Comparison of ENCODE assay signal across 9 cellular contexts in the genomic region with DNA sequence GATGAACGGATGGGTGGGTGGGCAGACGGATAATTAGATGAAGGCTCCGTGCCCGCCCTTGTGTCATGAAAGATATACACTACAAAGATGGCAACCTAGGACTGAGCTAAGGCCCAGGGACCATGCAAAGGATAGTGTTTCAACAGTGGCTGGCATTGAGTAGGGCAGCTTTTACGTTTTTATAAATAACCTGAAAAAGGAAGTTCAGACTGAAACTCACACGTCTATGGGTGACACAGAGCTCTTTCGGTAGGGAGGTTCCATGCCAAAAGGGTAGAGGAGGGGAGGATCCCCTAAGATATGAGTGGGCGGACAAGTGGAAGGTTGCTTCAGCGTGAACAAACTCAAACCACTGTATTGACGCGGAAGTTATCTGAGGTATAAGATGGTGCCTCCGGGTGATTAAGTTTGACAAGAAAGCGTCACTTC.
DNase-seq lines count a peak whose midpoint lies in the region; ATAC-seq, FAIRE-seq and TF ChIP-seq lines count a peak whose summit lies in the region.
"Had no signal": no experiment of that assay in that cellular context is flagged by ENCODE, and none has a peak within 500 bp of the region (broad histone marks: within the 10 kb centered on the region; RNA-seq: fewer than 3 reads in every experiment).

No MANE protein-coding gene starts in this region.

- H3K27me3 Mint-ChIP-seq in activated naive CD4-positive, alpha-beta T cell treated with anti-CD3 and anti-CD28 coated beads, Interleukin-2, amount 10 ng/mL, durations not matched to agents 7 days and 5 days, result peaks cover 10% of the 10 kb centered on the region
- peaks cover 0 to 3% of the 10 kb centered on the region in 2 donors for H3K27me3 Mint-ChIP-seq in stimulated activated naive B cell treated with anti-CD40 and anti-IgM and Interleukin-4, amounts not matched to agents 10 μg/mL and 1 μg/mL and 100 μg/mL, for 72 hours

- H3K9me3 ChIP-seq in left ventricle myocardium inferior (replicated peaks) (no peaks in the 10 kb centered on the region), HAP-1 (no peaks in the 10 kb centered on the region)

- no peaks in the 10 kb centered on the region for H3K36me3 ChIP-seq in left ventricle myocardium inferior
- no peaks in the 10 kb centered on the region for H3K36me3 ChIP-seq in HAP-1 (replicated peaks)

- no peak overlapping the region for H3K4me3 Mint-ChIP-seq in activated naive CD4-positive, alpha-beta T cell treated with anti-CD3 and anti-CD28 coated beads, Interleukin-2, amount 10 ng/mL, durations not matched to agents 7 days and 5 days
- peak overlapping the region; percentile 58 to 66 for H3K4me3 Mint-ChIP-seq in stimulated activated naive B cell treated with anti-CD40 and anti-IgM and Interleukin-4, amounts not matched to agents 10 μg/mL and 1 μg/mL and 100 μg/mL, for 72 hours

- H3K4me1 Mint-ChIP-seq in activated naive CD4-positive, alpha-beta T cell treated with anti-CD3 and anti-CD28 coated beads, Interleukin-2, amount 10 ng/mL, durations not matched to agents 7 days and 5 days, result peaks cover 25% of the 10 kb centered on the region
- H3K4me1 Mint-ChIP-seq in stimulated activated naive B cell treated with anti-CD40 and anti-IgM and Interleukin-4, amounts not matched to agents 10 μg/mL and 1 μg/mL and 100 μg/mL, for 72 hours, result peaks cover 5 to 43% of the 10 kb centered on the region in 2 donors

- H3K9me3 Mint-ChIP-seq in activated naive CD4-positive, alpha-beta T cell treated with anti-CD3 and anti-CD28 coated beads, Interleukin-2, amount 10 ng/mL, durations not matched to agents 7 days and 5 days, result no peaks in the 10 kb centered on the region
- H3K9me3 Mint-ChIP-seq in stimulated activated naive B cell treated with anti-CD40 and anti-IgM and Interleukin-4, amounts not matched to agents 10 μg/mL and 1 μg/mL and 100 μg/mL, for 72 hours, result no peaks in the 10 kb centered on the region

- peaks cover 7% of the 10 kb centered on the region for H3K36me3 Mint-ChIP-seq in activated naive CD4-positive, alpha-beta T cell treated with anti-CD3 and anti-CD28 coated beads, Interleukin-2, amount 10 ng/mL, durations not matched to agents 7 days and 5 days
- peaks cover 4 to 7% of the 10 kb centered on the region in 2 donors for H3K36me3 Mint-ChIP-seq in stimulated activated naive B cell treated with anti-CD40 and anti-IgM and Interleukin-4, amounts not matched to agents 10 μg/mL and 1 μg/mL and 100 μg/mL, for 72 hours

- H3K27ac Mint-ChIP-seq in activated naive CD4-positive, alpha-beta T cell treated with anti-CD3 and anti-CD28 coated beads, Interleukin-2, amount 10 ng/mL, durations not matched to agents 7 days and 5 days, result peak overlapping the region; percentile 86
- H3K27ac Mint-ChIP-seq in stimulated activated naive B cell treated with anti-CD40 and anti-IgM and Interleukin-4, amounts not matched to agents 10 μg/mL and 1 μg/mL and 100 μg/mL, for 72 hours, result peak overlapping the region; percentile 95

- peaks cover 28% of the 10 kb centered on the region for H3K4me1 ChIP-seq in left ventricle myocardium inferior
- H3K4me1 ChIP-seq in HAP-1, result no peaks in the 10 kb centered on the region; the same call in 1 of the 2 replicates

- in situ Hi-C loops in HAP-1 (cut with MboI; ENCODE audit: low sequenced_read_pairs), result no loop called here

- DNase-seq in GM12892 (ENCODE audit: insufficient read length), result peak; percentile 52
- peak; percentile 30 for DNase-seq in NAMALWA (ENCODE audit: low spot score)
- peak; percentile 47 for DNase-seq in activated naive CD4-positive, alpha-beta T cell treated with anti-CD3 and anti-CD28 coated beads, Interleukin-2, amount 10 ng/mL, durations not matched to agents 7 days and 5 days
- DNase-seq in stimulated activated naive B cell treated with anti-CD40 and anti-IgM and Interleukin-4, amounts not matched to agents 10 μg/mL and 1 μg/mL and 100 μg/mL, for 72 hours, result peak; percentile 84
- DNase-seq in urothelium cell line (ENCODE audit: low spot score), result no peak
- DNase-seq in left ventricle myocardium inferior, result no peak
- no peak for DNase-seq in HAP-1 (ENCODE audit: low spot score in 2 of 2)

- no peak for TF ChIP-seq POLR2A in GM12892 (IDR thresholded peaks at IDR 0.05; ENCODE audit: low read depth, low read length)

- intact Hi-C loops in left ventricle myocardium inferior (cut with micrococcal nuclease), result no loop called here

- H3K4me3 ChIP-seq in left ventricle myocardium inferior (no peak overlapping the region), HAP-1 (no peak overlapping the region)

- H3K27me3 ChIP-seq in left ventricle myocardium inferior (ENCODE audit: low read depth), result peaks cover 4% of the 10 kb centered on the region
- peaks cover 3% of the 10 kb centered on the region; the same call in 1 of the 2 replicates for H3K27me3 ChIP-seq in HAP-1 (ENCODE audit: low read depth)

- peak; percentile 85 for ATAC-seq in GM21786 (IDR thresholded peaks at IDR 0.05; ENCODE audit: unreplicated experiment)
- peak; percentile 82 to 85 for ATAC-seq in stimulated activated naive B cell treated with anti-CD40 and anti-IgM and Interleukin-4, amounts not matched to agents 10 μg/mL and 1 μg/mL and 100 μg/mL, for 72 hours (replicated peaks)

- TF ChIP-seq CTCF in left ventricle myocardium inferior (IDR thresholded peaks at IDR 0.05; ENCODE audit: borderline replicate concordance), result no peak

- CTCF ChIA-PET in activated naive CD4-positive, alpha-beta T cell treated with anti-CD3 and anti-CD28 coated beads, Interleukin-2, amount 10 ng/mL, durations not matched to agents 7 days and 5 days (lab: Charles Lee), result interaction anchor here (1.0 to 5.6 kb wide), 5 partner anchors 9 to 117 kb away, joined by 3 to 43 read pairs (median 4); no protein-coding TSS in a partner anchor

- peak; percentile 100 for FAIRE-seq in GM12892 (lab: Jason Lieb, UNC)
- no peak for FAIRE-seq in urothelium cell line (lab: Jason Lieb, UNC)
- FAIRE-seq: astrocyte had no signal

- no peak overlapping the region for H3K27ac ChIP-seq in left ventricle myocardium inferior (replicated peaks)

Comparison
In these comparisons a context has a peak if more than half of its experiments do, and no peak if none do; other contexts are left out.
1. DNase-seq: peak in GM12892 (single experiment), NAMALWA (single experiment), activated naive CD4-positive, alpha-beta T cell treated with anti-CD3 and anti-CD28 coated beads, Interleukin-2, amount 10 ng/mL, durations not matched to agents 7 days and 5 days (single experiment) and stimulated activated naive B cell treated with anti-CD40 and anti-IgM and Interleukin-4, amounts not matched to agents 10 μg/mL and 1 μg/mL and 100 μg/mL, for 72 hours (single experiment); none in urothelium cell line (single experiment), left ventricle myocardium inferior (single experiment) and HAP-1 (0 of 2).